8 cellular contexts compared by ENCODE assay signal in the genomic region with DNA sequence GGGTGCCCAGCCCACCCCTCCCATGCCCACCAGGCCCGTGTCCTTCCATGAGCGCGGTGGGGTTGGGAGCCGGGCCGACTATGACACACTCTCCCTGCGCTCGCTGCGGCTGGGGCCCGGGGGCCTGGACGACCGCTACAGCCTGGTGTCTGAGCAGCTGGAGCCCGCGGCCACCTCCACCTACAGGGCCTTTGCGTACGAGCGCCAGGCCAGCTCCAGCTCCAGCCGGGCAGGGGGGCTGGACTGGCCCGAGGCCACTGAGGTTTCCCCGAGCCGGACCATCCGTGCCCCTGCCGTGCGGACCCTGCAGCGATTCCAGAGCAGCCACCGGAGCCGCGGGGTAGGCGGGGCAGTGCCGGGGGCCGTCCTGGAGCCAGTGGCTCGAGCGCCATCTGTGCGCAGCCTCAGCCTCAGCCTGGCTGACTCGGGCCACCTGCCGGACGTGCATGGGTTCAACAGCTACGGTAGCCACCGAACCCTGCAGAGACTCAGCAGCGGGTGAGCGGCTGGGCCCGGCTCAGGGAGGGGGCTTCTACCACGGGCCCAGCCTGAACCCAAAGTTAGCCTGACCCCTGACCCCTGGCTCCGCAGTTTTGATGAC. TPM values are rescaled to one million over a fixed set of nuclear protein-coding genes. Genes with fewer than 3 reads are reported as not detected.
DNase-seq lines count a peak whose midpoint lies in the region; ATAC-seq and TF ChIP-seq lines count a peak whose summit lies in the region.

No MANE protein-coding gene starts in this region.

- no peak overlapping the region for H3K4me3 Mint-ChIP-seq in activated T-helper 1 cell treated with anti-CD3 and anti-CD28 coated beads, Interleukin-12 subunit alpha, Interleukin-12 subunit beta, Interleukin-2, Interleukin-4 antibody, amounts not matched to agents 30 ng/mL and 10 ng/mL and 1 ng/mL, durations not matched to agents 14 hours and 24 hours and 36 hours
- H3K4me3 Mint-ChIP-seq in activated CD4-positive, alpha-beta memory T cell treated with anti-CD3 and anti-CD28 coated beads, Interleukin-2, amount 10 ng/mL, durations not matched to agents 7 days and 5 days = no peak overlapping the region
- peak overlapping the region; percentile 45 for H3K4me3 Mint-ChIP-seq in stimulated activated effector memory CD8-positive, alpha-beta T cell treated with anti-CD3 and anti-CD28 coated beads, Interleukin-12 subunit alpha, Interleukin-12 subunit beta, amount 100 ng/mL, for 72 hours

- H3K27me3 ChIP-seq in HL-60 (ENCODE audit: insufficient read depth, poor library complexity, severe bottlenecking) = peaks cover 9% of the 10 kb centered on the region

- H3K4me1 Mint-ChIP-seq in activated T-helper 1 cell treated with anti-CD3 and anti-CD28 coated beads, Interleukin-12 subunit alpha, Interleukin-12 subunit beta, Interleukin-2, Interleukin-4 antibody, amounts not matched to agents 30 ng/mL and 10 ng/mL and 1 ng/mL, durations not matched to agents 14 hours and 24 hours and 36 hours (ENCODE audit: low read depth) = no peaks in the 10 kb centered on the region
- peaks cover 4% of the 10 kb centered on the region for H3K4me1 Mint-ChIP-seq in activated CD4-positive, alpha-beta memory T cell treated with anti-CD3 and anti-CD28 coated beads, Interleukin-2, amount 10 ng/mL, durations not matched to agents 7 days and 5 days
- peaks cover 17% of the 10 kb centered on the region for H3K4me1 Mint-ChIP-seq in stimulated activated effector memory CD8-positive, alpha-beta T cell treated with anti-CD3 and anti-CD28 coated beads, Interleukin-12 subunit alpha, Interleukin-12 subunit beta, amount 100 ng/mL, for 72 hours

- peak; percentile 79 for ATAC-seq in stimulated activated effector memory CD8-positive, alpha-beta T cell treated with anti-CD3 and anti-CD28 coated beads, Interleukin-12 subunit alpha, Interleukin-12 subunit beta, amount 100 ng/mL, for 72 hours
- no peak for ATAC-seq in HG03342 (IDR thresholded peaks at IDR 0.05; ENCODE audit: unreplicated experiment)

- H3K4me3 ChIP-seq in HL-60 (replicated peaks; ENCODE audit: insufficient read depth, low read length) = peak overlapping the region; percentile 44

- no peaks in the 10 kb centered on the region for H3K36me3 Mint-ChIP-seq in activated T-helper 1 cell treated with anti-CD3 and anti-CD28 coated beads, Interleukin-12 subunit alpha, Interleukin-12 subunit beta, Interleukin-2, Interleukin-4 antibody, amounts not matched to agents 30 ng/mL and 10 ng/mL and 1 ng/mL, durations not matched to agents 14 hours and 24 hours and 36 hours (ENCODE audit: low read depth)
- no peaks in the 10 kb centered on the region for H3K36me3 Mint-ChIP-seq in activated CD4-positive, alpha-beta memory T cell treated with anti-CD3 and anti-CD28 coated beads, Interleukin-2, amount 10 ng/mL, durations not matched to agents 7 days and 5 days (ENCODE audit: low read depth)
- peaks cover 19% of the 10 kb centered on the region for H3K36me3 Mint-ChIP-seq in stimulated activated effector memory CD8-positive, alpha-beta T cell treated with anti-CD3 and anti-CD28 coated beads, Interleukin-12 subunit alpha, Interleukin-12 subunit beta, amount 100 ng/mL, for 72 hours

- no peak overlapping the region for H3K27ac Mint-ChIP-seq in activated T-helper 1 cell treated with anti-CD3 and anti-CD28 coated beads, Interleukin-12 subunit alpha, Interleukin-12 subunit beta, Interleukin-2, Interleukin-4 antibody, amounts not matched to agents 30 ng/mL and 10 ng/mL and 1 ng/mL, durations not matched to agents 14 hours and 24 hours and 36 hours
- no peak overlapping the region for H3K27ac Mint-ChIP-seq in activated CD4-positive, alpha-beta memory T cell treated with anti-CD3 and anti-CD28 coated beads, Interleukin-2, amount 10 ng/mL, durations not matched to agents 7 days and 5 days
- no peak overlapping the region for H3K27ac Mint-ChIP-seq in stimulated activated effector memory CD8-positive, alpha-beta T cell treated with anti-CD3 and anti-CD28 coated beads, Interleukin-12 subunit alpha, Interleukin-12 subunit beta, amount 100 ng/mL, for 72 hours

- DNase-seq in activated T-helper 1 cell treated with Interleukin-2 at 50 U/mL for 16 hours (ENCODE audit: low read depth) = peak; percentile 39
- no peak for DNase-seq in activated T-helper 1 cell treated with anti-CD3 and anti-CD28 coated beads, Interleukin-12 subunit alpha, Interleukin-12 subunit beta, Interleukin-2, Interleukin-4 antibody, amounts not matched to agents 30 ng/mL and 10 ng/mL and 1 ng/mL, durations not matched to agents 14 hours and 24 hours and 36 hours (ENCODE audit: low spot score)
- DNase-seq in HL-60 (ENCODE audit: low read depth in 1 of 2, low spot score in 1 of 2) = peak; percentile 55 to 75
- DNase-seq in activated CD4-positive, alpha-beta memory T cell treated with anti-CD3 and anti-CD28 coated beads, Interleukin-2, amount 10 ng/mL, durations not matched to agents 7 days and 5 days = peak; percentile 60
- peak; percentile 80 for DNase-seq in glomerular visceral epithelial cell (ENCODE audit: extremely low spot score)
- peak in 1 of 2 donors; percentile 60 for DNase-seq in stimulated activated effector memory CD8-positive, alpha-beta T cell treated with anti-CD3 and anti-CD28 coated beads, Interleukin-12 subunit alpha, Interleukin-12 subunit beta, amount 100 ng/mL, for 72 hours (ENCODE audit: low spot score in 2 of 2)
- no peak for DNase-seq in HuH-7.5 (ENCODE audit: low spot score)

- TF ChIP-seq CTCF in HL-60 (IDR thresholded peaks at IDR 0.05; ENCODE audit: insufficient read depth, low read length) = peak; percentile 36

- CTCF ChIA-PET in activated CD4-positive, alpha-beta memory T cell treated with anti-CD3 and anti-CD28 coated beads, Interleukin-2, amount 10 ng/mL, durations not matched to agents 7 days and 5 days (lab: Charles Lee) = interaction anchor here (0.8 to 2.0 kb wide), 5 partner anchors 10 to 146 kb away, joined by 3 to 11 read pairs (median 7); no protein-coding TSS in a partner anchor

- no peak overlapping the region for H3K27ac ChIP-seq in HL-60 (replicated peaks)

- intact Hi-C loops in activated T-helper 1 cell treated with anti-CD3 and anti-CD28 coated beads, Interleukin-12 subunit alpha, Interleukin-12 subunit beta, Interleukin-2, Interleukin-4 antibody, amounts not matched to agents 30 ng/mL and 10 ng/mL and 1 ng/mL, durations not matched to agents 14 hours and 24 hours and 36 hours (cut with micrococcal nuclease) = loop anchor here (2.0 kb wide), 1 partner anchor 92 kb away; no protein-coding TSS in a partner anchor

- no peaks in the 10 kb centered on the region for H3K9me3 Mint-ChIP-seq in activated T-helper 1 cell treated with anti-CD3 and anti-CD28 coated beads, Interleukin-12 subunit alpha, Interleukin-12 subunit beta, Interleukin-2, Interleukin-4 antibody, amounts not matched to agents 30 ng/mL and 10 ng/mL and 1 ng/mL, durations not matched to agents 14 hours and 24 hours and 36 hours
- H3K9me3 Mint-ChIP-seq in activated CD4-positive, alpha-beta memory T cell treated with anti-CD3 and anti-CD28 coated beads, Interleukin-2, amount 10 ng/mL, durations not matched to agents 7 days and 5 days = peaks cover 7% of the 10 kb centered on the region
- no peaks in the 10 kb centered on the region for H3K9me3 Mint-ChIP-seq in stimulated activated effector memory CD8-positive, alpha-beta T cell treated with anti-CD3 and anti-CD28 coated beads, Interleukin-12 subunit alpha, Interleukin-12 subunit beta, amount 100 ng/mL, for 72 hours

- POLR2A ChIA-PET in activated CD4-positive, alpha-beta memory T cell treated with anti-CD3 and anti-CD28 coated beads, Interleukin-2, amount 10 ng/mL, durations not matched to agents 7 days and 5 days (lab: Charles Lee) = interaction anchor here (1.1 to 2.0 kb wide), 3 partner anchors 10 to 81 kb away, joined by 3 to 7 read pairs (median 4); no protein-coding TSS in a partner anchor

- H3K27me3 Mint-ChIP-seq in activated T-helper 1 cell treated with anti-CD3 and anti-CD28 coated beads, Interleukin-12 subunit alpha, Interleukin-12 subunit beta, Interleukin-2, Interleukin-4 antibody, amounts not matched to agents 30 ng/mL and 10 ng/mL and 1 ng/mL, durations not matched to agents 14 hours and 24 hours and 36 hours (ENCODE audit: insufficient read depth) = peaks cover 8% of the 10 kb centered on the region
- no peaks in the 10 kb centered on the region for H3K27me3 Mint-ChIP-seq in activated CD4-positive, alpha-beta memory T cell treated with anti-CD3 and anti-CD28 coated beads, Interleukin-2, amount 10 ng/mL, durations not matched to agents 7 days and 5 days

RNA-seq across cellular contexts. Expression of a gene that starts 3.0 kb away (rescaled TPM):
- total RNA-seq in activated T-helper 1 cell treated with anti-CD3 and anti-CD28 coated beads, Interleukin-12 subunit alpha, Interleukin-12 subunit beta, Interleukin-2, Interleukin-4 antibody, amounts not matched to agents 30 ng/mL and 10 ng/mL and 1 ng/mL, durations not matched to agents 14 hours and 24 hours and 36 hours = not detected in 2 replicates
- total RNA-seq in activated CD4-positive, alpha-beta memory T cell treated with anti-CD3 and anti-CD28 coated beads, Interleukin-2, amount 10 ng/mL, durations not matched to agents 7 days and 5 days = not detected

RNA-seq across cellular contexts. Expression of a gene that starts 17.8 kb away (rescaled TPM):
- 38.3 and 43.9 TPM in 2 replicates for total RNA-seq in activated T-helper 1 cell treated with anti-CD3 and anti-CD28 coated beads, Interleukin-12 subunit alpha, Interleukin-12 subunit beta, Interleukin-2, Interleukin-4 antibody, amounts not matched to agents 30 ng/mL and 10 ng/mL and 1 ng/mL, durations not matched to agents 14 hours and 24 hours and 36 hours
- total RNA-seq in activated CD4-positive, alpha-beta memory T cell treated with anti-CD3 and anti-CD28 coated beads, Interleukin-2, amount 10 ng/mL, durations not matched to agents 7 days and 5 days = 100 to 1,000 TPM; 170 to 178 TPM

RNA-seq across cellular contexts. Expression of a gene that starts 27.7 kb away (rescaled TPM):
- 3.8 and 5.1 TPM in 2 replicates for total RNA-seq in activated T-helper 1 cell treated with anti-CD3 and anti-CD28 coated beads, Interleukin-12 subunit alpha, Interleukin-12 subunit beta, Interleukin-2, Interleukin-4 antibody, amounts not matched to agents 30 ng/mL and 10 ng/mL and 1 ng/mL, durations not matched to agents 14 hours and 24 hours and 36 hours
- total RNA-seq in activated CD4-positive, alpha-beta memory T cell treated with anti-CD3 and anti-CD28 coated beads, Interleukin-2, amount 10 ng/mL, durations not matched to agents 7 days and 5 days = under 1 TPM; 0.23 to 0.53 TPM

RNA-seq across cellular contexts. Expression of a gene that starts 44.8 kb away (rescaled TPM):
- 33.1 and 33.8 TPM in 2 replicates for total RNA-seq in activated T-helper 1 cell treated with anti-CD3 and anti-CD28 coated beads, Interleukin-12 subunit alpha, Interleukin-12 subunit beta, Interleukin-2, Interleukin-4 antibody, amounts not matched to agents 30 ng/mL and 10 ng/mL and 1 ng/mL, durations not matched to agents 14 hours and 24 hours and 36 hours
- total RNA-seq in activated CD4-positive, alpha-beta memory T cell treated with anti-CD3 and anti-CD28 coated beads, Interleukin-2, amount 10 ng/mL, durations not matched to agents 7 days and 5 days = 10 to 100 TPM; 69.2 to 73.5 TPM

RNA-seq across cellular contexts. Expression of a gene that starts 53.0 kb away (rescaled TPM):
- 31.0 and 33.9 TPM in 2 replicates for total RNA-seq in activated T-helper 1 cell treated with anti-CD3 and anti-CD28 coated beads, Interleukin-12 subunit alpha, Interleukin-12 subunit beta, Interleukin-2, Interleukin-4 antibody, amounts not matched to agents 30 ng/mL and 10 ng/mL and 1 ng/mL, durations not matched to agents 14 hours and 24 hours and 36 hours
- 10 to 100 TPM; 20.1 to 21.5 TPM for total RNA-seq in activated CD4-positive, alpha-beta memory T cell treated with anti-CD3 and anti-CD28 coated beads, Interleukin-2, amount 10 ng/mL, durations not matched to agents 7 days and 5 days

Comparison
In these comparisons a context has a peak if more than half of its experiments do, and no peak if none do; other contexts are left out.
1. DNase-seq: peak in activated T-helper 1 cell treated with Interleukin-2 at 50 U/mL for 16 hours (single experiment), HL-60 (2 of 2), activated CD4-positive, alpha-beta memory T cell treated with anti-CD3 and anti-CD28 coated beads, Interleukin-2, amount 10 ng/mL, durations not matched to agents 7 days and 5 days (single experiment) and glomerular visceral epithelial cell (single experiment); none in activated T-helper 1 cell treated with anti-CD3 and anti-CD28 coated beads, Interleukin-12 subunit alpha, Interleukin-12 subunit beta, Interleukin-2, Interleukin-4 antibody, amounts not matched to agents 30 ng/mL and 10 ng/mL and 1 ng/mL, durations not matched to agents 14 hours and 24 hours and 36 hours (single experiment) and HuH-7.5 (single experiment).